1 cellular context compared by ENCODE assay signal in the genomic region with DNA sequence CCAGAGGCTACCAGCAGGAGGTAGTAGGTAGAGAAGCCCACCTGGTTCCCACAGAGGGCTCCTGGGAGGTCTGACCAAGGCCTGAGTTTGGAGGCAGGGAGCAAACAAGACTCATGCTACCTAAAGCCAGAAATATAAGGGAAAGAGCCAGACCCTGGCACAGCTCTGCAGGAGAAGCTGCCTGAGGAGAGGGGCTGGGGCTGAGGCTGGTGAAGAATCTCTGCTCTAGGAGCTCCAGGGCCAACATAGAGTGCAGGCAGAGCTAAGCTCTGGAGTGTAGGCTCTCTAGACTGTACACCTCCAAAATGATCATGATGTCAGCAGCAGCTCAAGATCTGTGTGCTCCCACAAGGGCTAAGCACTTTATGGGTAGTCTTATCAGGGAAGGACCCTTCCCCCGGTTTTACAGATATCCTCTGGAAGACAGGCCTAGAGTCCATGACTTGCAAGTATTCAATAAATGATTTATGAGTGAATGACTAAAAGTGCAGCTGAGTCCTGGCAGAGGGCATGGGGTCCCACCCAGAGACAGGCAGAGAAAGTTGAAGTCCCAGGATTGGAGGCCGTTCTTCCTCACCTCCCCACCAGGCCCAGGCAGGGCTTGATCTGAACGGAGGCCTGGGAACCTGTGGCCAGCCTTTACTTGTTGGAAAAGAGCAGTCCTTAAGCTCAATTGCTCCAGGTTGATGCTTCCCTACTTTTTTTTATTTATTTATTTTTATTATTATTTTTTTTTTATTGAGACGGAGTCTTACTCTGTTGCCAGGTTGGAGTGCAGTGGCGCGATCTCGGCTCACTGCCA.
A peak's percentile ranks its signal among the peaks of the same experiment; 100 is the strongest.
TF ChIP-seq lines count a peak whose summit lies in the region.

No MANE protein-coding gene starts in this region.

TF ChIP-seq in K562, 482 proteins besides CTCF, POLR2A, EP300 and RAD21 (continues in another document):
- no peak for TF ChIP-seq ZNF217 (CRISPR knock-in tag; IDR thresholded peaks at IDR 0.05)
- no peak for TF ChIP-seq ZFP30 (CRISPR knock-in tag; IDR thresholded peaks at IDR 0.05; ENCODE audit: borderline replicate concordance)
- TF ChIP-seq, protein P1, sequence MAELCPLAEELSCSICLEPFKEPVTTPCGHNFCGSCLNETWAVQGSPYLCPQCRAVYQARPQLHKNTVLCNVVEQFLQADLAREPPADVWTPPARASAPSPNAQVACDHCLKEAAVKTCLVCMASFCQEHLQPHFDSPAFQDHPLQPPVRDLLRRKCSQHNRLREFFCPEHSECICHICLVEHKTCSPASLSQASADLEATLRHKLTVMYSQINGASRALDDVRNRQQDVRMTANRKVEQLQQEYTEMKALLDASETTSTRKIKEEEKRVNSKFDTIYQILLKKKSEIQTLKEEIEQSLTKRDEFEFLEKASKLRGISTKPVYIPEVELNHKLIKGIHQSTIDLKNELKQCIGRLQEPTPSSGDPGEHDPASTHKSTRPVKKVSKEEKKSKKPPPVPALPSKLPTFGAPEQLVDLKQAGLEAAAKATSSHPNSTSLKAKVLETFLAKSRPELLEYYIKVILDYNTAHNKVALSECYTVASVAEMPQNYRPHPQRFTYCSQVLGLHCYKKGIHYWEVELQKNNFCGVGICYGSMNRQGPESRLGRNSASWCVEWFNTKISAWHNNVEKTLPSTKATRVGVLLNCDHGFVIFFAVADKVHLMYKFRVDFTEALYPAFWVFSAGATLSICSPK (IDR thresholded peaks at IDR 0.05; ENCODE audit: borderline replicate concordance) = no peak
- TF ChIP-seq, protein P2, sequence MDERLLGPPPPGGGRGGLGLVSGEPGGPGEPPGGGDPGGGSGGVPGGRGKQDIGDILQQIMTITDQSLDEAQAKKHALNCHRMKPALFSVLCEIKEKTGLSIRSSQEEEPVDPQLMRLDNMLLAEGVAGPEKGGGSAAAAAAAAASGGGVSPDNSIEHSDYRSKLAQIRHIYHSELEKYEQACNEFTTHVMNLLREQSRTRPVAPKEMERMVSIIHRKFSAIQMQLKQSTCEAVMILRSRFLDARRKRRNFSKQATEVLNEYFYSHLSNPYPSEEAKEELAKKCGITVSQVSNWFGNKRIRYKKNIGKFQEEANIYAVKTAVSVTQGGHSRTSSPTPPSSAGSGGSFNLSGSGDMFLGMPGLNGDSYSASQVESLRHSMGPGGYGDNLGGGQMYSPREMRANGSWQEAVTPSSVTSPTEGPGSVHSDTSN (CRISPR knock-in tag; IDR thresholded peaks at IDR 0.05; ENCODE audit: low read depth) = no peak; the same call in 1 of the 2 replicates
- TF ChIP-seq, protein P2 (tag; conservative IDR thresholded peaks at IDR 0.05; ENCODE audit: low read depth) = peak; percentile 82
- TF ChIP-seq, protein P3, sequence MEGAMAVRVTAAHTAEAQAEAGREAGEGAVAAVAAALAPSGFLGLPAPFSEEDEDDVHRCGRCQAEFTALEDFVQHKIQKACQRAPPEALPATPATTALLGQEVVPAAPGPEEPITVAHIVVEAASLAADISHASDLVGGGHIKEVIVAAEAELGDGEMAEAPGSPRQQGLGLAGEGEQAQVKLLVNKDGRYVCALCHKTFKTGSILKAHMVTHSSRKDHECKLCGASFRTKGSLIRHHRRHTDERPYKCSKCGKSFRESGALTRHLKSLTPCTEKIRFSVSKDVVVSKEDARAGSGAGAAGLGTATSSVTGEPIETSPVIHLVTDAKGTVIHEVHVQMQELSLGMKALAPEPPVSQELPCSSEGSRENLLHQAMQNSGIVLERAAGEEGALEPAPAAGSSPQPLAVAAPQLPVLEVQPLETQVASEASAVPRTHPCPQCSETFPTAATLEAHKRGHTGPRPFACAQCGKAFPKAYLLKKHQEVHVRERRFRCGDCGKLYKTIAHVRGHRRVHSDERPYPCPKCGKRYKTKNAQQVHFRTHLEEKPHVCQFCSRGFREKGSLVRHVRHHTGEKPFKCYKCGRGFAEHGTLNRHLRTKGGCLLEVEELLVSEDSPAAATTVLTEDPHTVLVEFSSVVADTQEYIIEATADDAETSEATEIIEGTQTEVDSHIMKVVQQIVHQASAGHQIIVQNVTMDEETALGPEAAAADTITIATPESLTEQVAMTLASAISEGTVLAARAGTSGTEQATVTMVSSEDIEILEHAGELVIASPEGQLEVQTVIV (CRISPR knock-in tag; IDR thresholded peaks at IDR 0.05; ENCODE audit: borderline replicate concordance) = no peak
- TF ChIP-seq POLR2AphosphoS5 (IDR thresholded peaks at IDR 0.05; ENCODE audit: control insufficient read depth, insufficient read depth, low read depth, low read length) = peak; percentile 31; the same call in 1 of the 2 replicates
- no peak for TF ChIP-seq KLF16 (IDR thresholded peaks at IDR 0.05)
- TF ChIP-seq, protein P4, sequence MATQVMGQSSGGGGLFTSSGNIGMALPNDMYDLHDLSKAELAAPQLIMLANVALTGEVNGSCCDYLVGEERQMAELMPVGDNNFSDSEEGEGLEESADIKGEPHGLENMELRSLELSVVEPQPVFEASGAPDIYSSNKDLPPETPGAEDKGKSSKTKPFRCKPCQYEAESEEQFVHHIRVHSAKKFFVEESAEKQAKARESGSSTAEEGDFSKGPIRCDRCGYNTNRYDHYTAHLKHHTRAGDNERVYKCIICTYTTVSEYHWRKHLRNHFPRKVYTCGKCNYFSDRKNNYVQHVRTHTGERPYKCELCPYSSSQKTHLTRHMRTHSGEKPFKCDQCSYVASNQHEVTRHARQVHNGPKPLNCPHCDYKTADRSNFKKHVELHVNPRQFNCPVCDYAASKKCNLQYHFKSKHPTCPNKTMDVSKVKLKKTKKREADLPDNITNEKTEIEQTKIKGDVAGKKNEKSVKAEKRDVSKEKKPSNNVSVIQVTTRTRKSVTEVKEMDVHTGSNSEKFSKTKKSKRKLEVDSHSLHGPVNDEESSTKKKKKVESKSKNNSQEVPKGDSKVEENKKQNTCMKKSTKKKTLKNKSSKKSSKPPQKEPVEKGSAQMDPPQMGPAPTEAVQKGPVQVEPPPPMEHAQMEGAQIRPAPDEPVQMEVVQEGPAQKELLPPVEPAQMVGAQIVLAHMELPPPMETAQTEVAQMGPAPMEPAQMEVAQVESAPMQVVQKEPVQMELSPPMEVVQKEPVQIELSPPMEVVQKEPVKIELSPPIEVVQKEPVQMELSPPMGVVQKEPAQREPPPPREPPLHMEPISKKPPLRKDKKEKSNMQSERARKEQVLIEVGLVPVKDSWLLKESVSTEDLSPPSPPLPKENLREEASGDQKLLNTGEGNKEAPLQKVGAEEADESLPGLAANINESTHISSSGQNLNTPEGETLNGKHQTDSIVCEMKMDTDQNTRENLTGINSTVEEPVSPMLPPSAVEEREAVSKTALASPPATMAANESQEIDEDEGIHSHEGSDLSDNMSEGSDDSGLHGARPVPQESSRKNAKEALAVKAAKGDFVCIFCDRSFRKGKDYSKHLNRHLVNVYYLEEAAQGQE (CRISPR knock-in tag; IDR thresholded peaks at IDR 0.05; ENCODE audit: low read depth) = no peak
- TF ChIP-seq ARID1B (IDR thresholded peaks at IDR 0.05) = peak; percentile 33; the same call in 1 of the 2 replicates
- TF ChIP-seq ZNF830 (CRISPR knock-in tag; IDR thresholded peaks at IDR 0.05) = no peak
- TF ChIP-seq ZNF316 (IDR thresholded peaks at IDR 0.05) = peak; percentile 40; the same call in 1 of the 2 replicates
- TF ChIP-seq, protein P5, sequence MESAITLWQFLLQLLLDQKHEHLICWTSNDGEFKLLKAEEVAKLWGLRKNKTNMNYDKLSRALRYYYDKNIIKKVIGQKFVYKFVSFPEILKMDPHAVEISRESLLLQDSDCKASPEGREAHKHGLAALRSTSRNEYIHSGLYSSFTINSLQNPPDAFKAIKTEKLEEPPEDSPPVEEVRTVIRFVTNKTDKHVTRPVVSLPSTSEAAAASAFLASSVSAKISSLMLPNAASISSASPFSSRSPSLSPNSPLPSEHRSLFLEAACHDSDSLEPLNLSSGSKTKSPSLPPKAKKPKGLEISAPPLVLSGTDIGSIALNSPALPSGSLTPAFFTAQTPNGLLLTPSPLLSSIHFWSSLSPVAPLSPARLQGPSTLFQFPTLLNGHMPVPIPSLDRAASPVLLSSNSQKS (CRISPR knock-in tag; IDR thresholded peaks at IDR 0.05) = no peak
- TF ChIP-seq MAZ (CRISPR knock-in tag; conservative IDR thresholded peaks at IDR 0.05 in 1 of 2, IDR thresholded peaks at IDR 0.05 in 1 of 2) = no peak
- TF ChIP-seq ZNF436 (CRISPR knock-in tag; IDR thresholded peaks at IDR 0.05) = no peak
- no peak for TF ChIP-seq MCM7 (IDR thresholded peaks at IDR 0.05)
- no peak for TF ChIP-seq ZBTB17 (CRISPR knock-in tag; IDR thresholded peaks at IDR 0.05)
- TF ChIP-seq SIN3A (IDR thresholded peaks at IDR 0.05; ENCODE audit: borderline replicate concordance in 2 of 2, control insufficient read depth in 1 of 2, low read depth in 2 of 2, low read length in 2 of 2) = no peak
- no peak for TF ChIP-seq CBX8 (IDR thresholded peaks at IDR 0.05; ENCODE audit: borderline replicate concordance, extremely low read depth, low read depth, low read length, poor library complexity, severe bottlenecking)
- TF ChIP-seq MIER1 (IDR thresholded peaks at IDR 0.05; ENCODE audit: low read depth) = no peak
- TF ChIP-seq RBFOX2 (IDR thresholded peaks at IDR 0.05; ENCODE audit: low read depth, low read length) = no peak
- no peak for TF ChIP-seq GATAD2A (IDR thresholded peaks at IDR 0.05)
- TF ChIP-seq EWSR1 (IDR thresholded peaks at IDR 0.05; ENCODE audit: borderline replicate concordance, low read depth, partially characterized antibody) = no peak
- no peak for TF ChIP-seq CHD1 (IDR thresholded peaks at IDR 0.05; ENCODE audit: low read length)
- TF ChIP-seq, protein P6, sequence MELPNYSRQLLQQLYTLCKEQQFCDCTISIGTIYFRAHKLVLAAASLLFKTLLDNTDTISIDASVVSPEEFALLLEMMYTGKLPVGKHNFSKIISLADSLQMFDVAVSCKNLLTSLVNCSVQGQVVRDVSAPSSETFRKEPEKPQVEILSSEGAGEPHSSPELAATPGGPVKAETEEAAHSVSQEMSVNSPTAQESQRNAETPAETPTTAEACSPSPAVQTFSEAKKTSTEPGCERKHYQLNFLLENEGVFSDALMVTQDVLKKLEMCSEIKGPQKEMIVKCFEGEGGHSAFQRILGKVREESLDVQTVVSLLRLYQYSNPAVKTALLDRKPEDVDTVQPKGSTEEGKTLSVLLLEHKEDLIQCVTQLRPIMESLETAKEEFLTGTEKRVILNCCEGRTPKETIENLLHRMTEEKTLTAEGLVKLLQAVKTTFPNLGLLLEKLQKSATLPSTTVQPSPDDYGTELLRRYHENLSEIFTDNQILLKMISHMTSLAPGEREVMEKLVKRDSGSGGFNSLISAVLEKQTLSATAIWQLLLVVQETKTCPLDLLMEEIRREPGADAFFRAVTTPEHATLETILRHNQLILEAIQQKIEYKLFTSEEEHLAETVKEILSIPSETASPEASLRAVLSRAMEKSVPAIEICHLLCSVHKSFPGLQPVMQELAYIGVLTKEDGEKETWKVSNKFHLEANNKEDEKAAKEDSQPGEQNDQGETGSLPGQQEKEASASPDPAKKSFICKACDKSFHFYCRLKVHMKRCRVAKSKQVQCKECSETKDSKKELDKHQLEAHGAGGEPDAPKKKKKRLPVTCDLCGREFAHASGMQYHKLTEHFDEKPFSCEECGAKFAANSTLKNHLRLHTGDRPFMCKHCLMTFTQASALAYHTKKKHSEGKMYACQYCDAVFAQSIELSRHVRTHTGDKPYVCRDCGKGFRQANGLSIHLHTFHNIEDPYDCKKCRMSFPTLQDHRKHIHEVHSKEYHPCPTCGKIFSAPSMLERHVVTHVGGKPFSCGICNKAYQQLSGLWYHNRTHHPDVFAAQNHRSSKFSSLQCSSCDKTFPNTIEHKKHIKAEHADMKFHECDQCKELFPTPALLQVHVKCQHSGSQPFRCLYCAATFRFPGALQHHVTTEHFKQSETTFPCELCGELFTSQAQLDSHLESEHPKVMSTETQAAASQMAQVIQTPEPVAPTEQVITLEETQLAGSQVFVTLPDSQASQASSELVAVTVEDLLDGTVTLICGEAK (IDR thresholded peaks at IDR 0.05) = no peak
- TF ChIP-seq, protein P6 (CRISPR knock-in tag; IDR thresholded peaks at IDR 0.05) = no peak
- TF ChIP-seq CEBPG (CRISPR knock-in tag; IDR thresholded peaks at IDR 0.05) = no peak
- TF ChIP-seq CEBPG (tag; conservative IDR thresholded peaks at IDR 0.05 in 1 of 2, IDR thresholded peaks at IDR 0.05 in 1 of 2) = no peak
- no peak for TF ChIP-seq XRCC5 (IDR thresholded peaks at IDR 0.05; ENCODE audit: low read depth, low read length)
- TF ChIP-seq ARNT (IDR thresholded peaks at IDR 0.05) = 0 out of 4 replicates have a peak, but pooled peaks of 1 of the 2 experiments have one; percentile 20
- no peak for TF ChIP-seq RB1 (IDR thresholded peaks at IDR 0.05; ENCODE audit: low read depth)
- TF ChIP-seq MYNN (IDR thresholded peaks at IDR 0.05) = no peak
- no peak for TF ChIP-seq MYNN (CRISPR knock-in tag; IDR thresholded peaks at IDR 0.05)
- no peak for TF ChIP-seq BCOR (IDR thresholded peaks at IDR 0.05)
- no peak for TF ChIP-seq GABPB1 (CRISPR knock-in tag; IDR thresholded peaks at IDR 0.05)
- TF ChIP-seq HDAC2 (IDR thresholded peaks at IDR 0.05) = no peak
- TF ChIP-seq ELF4 (CRISPR knock-in tag; IDR thresholded peaks at IDR 0.05) = no peak
- TF ChIP-seq TEAD1 (CRISPR knock-in tag; IDR thresholded peaks at IDR 0.05) = no peak
- no peak for TF ChIP-seq BRD9 (IDR thresholded peaks at IDR 0.05; ENCODE audit: low read depth, partially characterized antibody)
